Comparison of ENCODE assay signal across 22 cellular contexts in genomic region chr1:229048221-229048620, GRCh38.
A peak's percentile ranks its signal among the peaks of the same experiment; 100 is the strongest.
DNase-seq lines count a peak whose midpoint lies in the region; ATAC-seq, FAIRE-seq and TF ChIP-seq lines count a peak whose summit lies in the region.
"Had no signal": no experiment of that assay in that cellular context is flagged by ENCODE, and none has a peak within 500 bp of the region (broad histone marks: within the 10 kb centered on the region; RNA-seq: fewer than 3 reads in every experiment).

No MANE protein-coding gene starts in this region.

- H3K9me3 ChIP-seq in H1 (ENCODE audit: insufficient read depth in 2 of 2, low read depth in 1 of 2, low read length in 1 of 2), result no peaks in the 10 kb centered on the region
- H3K9me3 ChIP-seq: BE2C, Caco-2 had no signal

- H2BK5ac ChIP-seq in H1 (ENCODE audit: low read depth, low read length), result no peak overlapping the region; the same call in 1 of the 2 replicates

- H2BK15ac ChIP-seq in H1 (ENCODE audit: low read length), result no peak overlapping the region

- no peak overlapping the region for H3K18ac ChIP-seq in H1 (ENCODE audit: extremely low read depth, low read length)

- no peak overlapping the region for H3K56ac ChIP-seq in H1 (replicated peaks; ENCODE audit: insufficient read length, low read depth, low read length)

- TF ChIP-seq EP300 in H1 (IDR thresholded peaks at IDR 0.05; ENCODE audit: borderline replicate concordance in 1 of 2, low read depth in 2 of 2, low read length in 2 of 2), result no peak

- TF ChIP-seq CTCF in H1 (IDR thresholded peaks at IDR 0.05; ENCODE audit: control extremely low read depth in 1 of 3, insufficient read depth in 1 of 3, low read depth in 1 of 3, low read length in 3 of 3), result no peak

- H4K5ac ChIP-seq in H1 (ENCODE audit: insufficient read length, low read depth, low read length), result no peak overlapping the region

- FAIRE-seq in H1 (lab: Jason Lieb, UNC), result no peak
- FAIRE-seq: A204.1, D721Med, G401.6, GM12891 had no signal

- 90% methylated on average over 6 of the region's 6 CpGs; no CpG with 5 or more reads in 1 of the 2 experiments for WGBS in H1 (ENCODE audit: extremely low coverage in 1 of 2, insufficient coverage in 1 of 2, insufficient read length in 1 of 2, insufficient replicate concordance in 2 of 2, low coverage in 1 of 2, low lambda C conversion rate in 2 of 2, missing lambda C conversion rate in 1 of 2), 2 experiments

- H3K14ac ChIP-seq in H1 (ENCODE audit: insufficient read length), result no peak overlapping the region

- H3K79me1 ChIP-seq in H1 (ENCODE audit: low read depth, low read length), result no peaks in the 10 kb centered on the region

- no peak overlapping the region for H3K27ac ChIP-seq in H1 (ENCODE audit: low read depth, low read length)
- H3K27ac ChIP-seq: GM23248 had no signal

- H3K4me1 ChIP-seq in H1 (replicated peaks in 1 of 4; ENCODE audit: control insufficient read depth in 3 of 4, insufficient read depth in 4 of 4, low read length in 3 of 4), result peaks cover 0 to 12% (median 4%) of the 10 kb centered on the region in 4 experiments; a peak in 3 of 7 replicates
- H3K4me1 ChIP-seq: BE2C, Caco-2 had no signal

- H4K8ac ChIP-seq in H1 (ENCODE audit: extremely low read depth, insufficient read depth, low read length), result peak overlapping the region; percentile 54; the same call in 1 of the 2 replicates

- intact Hi-C loops in Right ventricle myocardium inferior (cut with DNase I), result no loop called here
- intact Hi-C loops in Right ventricle myocardium superior (cut with DNase I), result no loop called here
- intact Hi-C loops in sciatic nerve (cut with DNase I), result no loop called here

- H4K91ac ChIP-seq in H1 (replicated peaks; ENCODE audit: insufficient read length, low read length), result no peak overlapping the region

- no peak overlapping the region for H3K4ac ChIP-seq in H1 (replicated peaks; ENCODE audit: insufficient read length, low read depth, low read length)

- no peak overlapping the region for H3K4me3 ChIP-seq in H1 (ENCODE audit: extremely low read depth in 1 of 4, insufficient read depth in 2 of 4, low read depth in 3 of 4, low read length in 4 of 4)
- H3K4me3 ChIP-seq: GM23248 had no signal

- no peak overlapping the region for H3K9ac ChIP-seq in H1 (replicated peaks in 1 of 4; ENCODE audit: extremely low read depth in 1 of 4, low read depth in 3 of 4, low read length in 3 of 4)
- H3K9ac ChIP-seq: GM23248 had no signal

- no peak overlapping the region for H2BK120ac ChIP-seq in H1 (replicated peaks; ENCODE audit: low read depth, low read length)

- H2BK12ac ChIP-seq in H1 (ENCODE audit: low read depth, low read length), result no peak overlapping the region

- H2AK5ac ChIP-seq in H1 (ENCODE audit: low read depth, low read length), result peak overlapping the region; percentile 49; the same call in 1 of the 2 replicates

- no peak overlapping the region for H3K4me2 ChIP-seq in H1 (ENCODE audit: insufficient read depth in 1 of 2, low read depth in 2 of 2, low read length in 2 of 2)

- TF ChIP-seq POLR2A in H1 (IDR thresholded peaks at IDR 0.05; ENCODE audit: control extremely low read depth in 1 of 2, low read depth in 2 of 2, low read length in 2 of 2), result no peak

- TF ChIP-seq RAD21 in H1 (IDR thresholded peaks at IDR 0.05 in 1 of 2, conservative IDR thresholded peaks at IDR 0.05 in 1 of 2; ENCODE audit: low read depth in 2 of 2, low read length in 2 of 2), result no peak

- CTCF ChIA-PET in H1 (lab: Charles Lee; ENCODE audit: partially characterized antibody), result no interaction called here

- H4K20me1 ChIP-seq in H1 (replicated peaks in 1 of 2; ENCODE audit: control insufficient read depth in 1 of 2, insufficient read depth in 2 of 2, low read length in 2 of 2), result no peaks in the 10 kb centered on the region

- no peaks in the 10 kb centered on the region; a peak in 1 of 7 replicates for H3K27me3 ChIP-seq in H1 (replicated peaks in 1 of 4; ENCODE audit: control insufficient read depth in 3 of 4, extremely low read depth in 1 of 4, insufficient read depth in 3 of 4, low read length in 3 of 4)
- H3K27me3 ChIP-seq: BE2C had no signal

- H3K79me2 ChIP-seq in H1 (ENCODE audit: control insufficient read depth in 1 of 2, insufficient read depth in 2 of 2, low read length in 2 of 2), result no peaks in the 10 kb centered on the region

- H2BK20ac ChIP-seq in H1 (ENCODE audit: low read length), result no peak overlapping the region

- ATAC-seq in Right ventricle myocardium inferior (peak; percentile 33), Right ventricle myocardium superior (ENCODE audit: poor library complexity) (no peak), sciatic nerve (peak; percentile 92), HG02623 (IDR thresholded peaks at IDR 0.05; ENCODE audit: unreplicated experiment) (no peak)
- ATAC-seq: HCT116 had no signal

- no peaks in the 10 kb centered on the region for H3K36me3 ChIP-seq in H1 (ENCODE audit: control insufficient read depth in 2 of 4, insufficient read depth in 4 of 4, low read length in 3 of 4)
- H3K36me3 ChIP-seq: BE2C had no signal

- DNase-seq in Right ventricle myocardium inferior (ENCODE audit: missing footprints) (no peak), Right ventricle myocardium superior (no peak), NCI-H1048 (lab: John Stamatoyannopoulos, UW) (peak; percentile 26), H1 (ENCODE audit: low read depth in 1 of 2, low spot score in 2 of 2) (peak in 1 of 2 experiments; percentile 34), sciatic nerve (ENCODE audit: low spot score) (no peak), UCSD-AML1 (lab: John Stamatoyannopoulos, UW; ENCODE audit: unreplicated experiment) (no peak), NCI-H146 treated with DMSO at 0.1 percent for 48 hours (lab: John Stamatoyannopoulos, UW; ENCODE audit: unreplicated experiment) (no peak)
- DNase-seq: ACHN; BE2C; C1 segment of cervical spinal cord; Caco-2; CD4-positive, CD25-positive, alpha-beta regulatory T cell; CD8-positive, alpha-beta memory T cell; GM23248; H7; HFFc6 had no signal

- H2AFZ ChIP-seq in H1 (ENCODE audit: low read length), result no peak overlapping the region
- H2AFZ ChIP-seq: GM23248 had no signal

- POLR2A ChIA-PET in H1 (lab: Charles Lee; ENCODE audit: partially characterized antibody), result no interaction called here

- no peaks in the 10 kb centered on the region for H3K23me2 ChIP-seq in H1 (ENCODE audit: low read depth, low read length)

- no peak overlapping the region for H3K23ac ChIP-seq in H1 (ENCODE audit: insufficient read length)

TF ChIP-seq in H1, 55 proteins besides CTCF, POLR2A, EP300 and RAD21 (continues in another document):
- no peak for TF ChIP-seq ATF3 (IDR thresholded peaks at IDR 0.05; ENCODE audit: insufficient read depth, low read depth, low read length)

Comparison
In these comparisons a context has a peak if more than half of its experiments do, and no peak if none do; other contexts are left out.
1. ATAC-seq: peak in Right ventricle myocardium inferior (single experiment) and sciatic nerve (single experiment); none in Right ventricle myocardium superior (single experiment) and HG02623 (single experiment).